1 cellular context compared by ENCODE assay signal in the genomic region with DNA sequence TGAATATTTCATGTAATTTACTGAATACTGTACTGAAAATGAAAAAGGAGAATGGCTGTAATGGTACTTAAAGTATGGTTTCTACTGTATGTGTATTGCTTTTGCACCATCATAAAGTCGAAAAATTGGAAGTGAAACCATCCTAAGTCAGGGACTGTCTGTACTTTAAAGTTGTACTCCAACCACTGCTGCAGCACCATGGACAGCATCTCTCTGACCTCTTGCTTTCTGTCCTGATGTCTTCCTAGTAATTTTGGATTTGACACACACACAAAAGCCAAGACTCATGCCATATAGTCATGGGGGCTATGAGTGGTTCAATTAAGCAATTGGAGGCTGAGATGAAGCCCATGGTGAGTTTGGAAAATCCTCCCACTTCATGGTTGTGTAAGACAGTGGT.
TF ChIP-seq lines count a peak whose summit lies in the region.

No MANE protein-coding gene starts in this region.

TF ChIP-seq in GM12878, 131 proteins besides CTCF, POLR2A, EP300 and RAD21 (continued from another document):
- TF ChIP-seq, protein P1, sequence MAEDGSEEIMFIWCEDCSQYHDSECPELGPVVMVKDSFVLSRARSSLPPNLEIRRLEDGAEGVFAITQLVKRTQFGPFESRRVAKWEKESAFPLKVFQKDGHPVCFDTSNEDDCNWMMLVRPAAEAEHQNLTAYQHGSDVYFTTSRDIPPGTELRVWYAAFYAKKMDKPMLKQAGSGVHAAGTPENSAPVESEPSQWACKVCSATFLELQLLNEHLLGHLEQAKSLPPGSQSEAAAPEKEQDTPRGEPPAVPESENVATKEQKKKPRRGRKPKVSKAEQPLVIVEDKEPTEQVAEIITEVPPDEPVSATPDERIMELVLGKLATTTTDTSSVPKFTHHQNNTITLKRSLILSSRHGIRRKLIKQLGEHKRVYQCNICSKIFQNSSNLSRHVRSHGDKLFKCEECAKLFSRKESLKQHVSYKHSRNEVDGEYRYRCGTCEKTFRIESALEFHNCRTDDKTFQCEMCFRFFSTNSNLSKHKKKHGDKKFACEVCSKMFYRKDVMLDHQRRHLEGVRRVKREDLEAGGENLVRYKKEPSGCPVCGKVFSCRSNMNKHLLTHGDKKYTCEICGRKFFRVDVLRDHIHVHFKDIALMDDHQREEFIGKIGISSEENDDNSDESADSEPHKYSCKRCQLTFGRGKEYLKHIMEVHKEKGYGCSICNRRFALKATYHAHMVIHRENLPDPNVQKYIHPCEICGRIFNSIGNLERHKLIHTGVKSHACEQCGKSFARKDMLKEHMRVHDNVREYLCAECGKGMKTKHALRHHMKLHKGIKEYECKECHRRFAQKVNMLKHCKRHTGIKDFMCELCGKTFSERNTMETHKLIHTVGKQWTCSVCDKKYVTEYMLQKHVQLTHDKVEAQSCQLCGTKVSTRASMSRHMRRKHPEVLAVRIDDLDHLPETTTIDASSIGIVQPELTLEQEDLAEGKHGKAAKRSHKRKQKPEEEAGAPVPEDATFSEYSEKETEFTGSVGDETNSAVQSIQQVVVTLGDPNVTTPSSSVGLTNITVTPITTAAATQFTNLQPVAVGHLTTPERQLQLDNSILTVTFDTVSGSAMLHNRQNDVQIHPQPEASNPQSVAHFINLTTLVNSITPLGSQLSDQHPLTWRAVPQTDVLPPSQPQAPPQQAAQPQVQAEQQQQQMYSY (CRISPR knock-in tag; IDR thresholded peaks at IDR 0.05), result no peak
- TF ChIP-seq SPI1 (IDR thresholded peaks at IDR 0.05; ENCODE audit: borderline replicate concordance, insufficient read depth, low read depth, low read length) (peak; percentile 20; the same call in 1 of the 2 replicates), MXI1 (IDR thresholded peaks at IDR 0.05; ENCODE audit: low read depth, low read length) (no peak), ZNF592 (IDR thresholded peaks at IDR 0.05) (no peak), CBX5 (IDR thresholded peaks at IDR 0.05; ENCODE audit: low read depth) (no peak), CBX3 (IDR thresholded peaks at IDR 0.05; ENCODE audit: borderline replicate concordance, low read depth) (no peak), RUNX3 (IDR thresholded peaks at IDR 0.05; ENCODE audit: low read length) (0 out of 2 replicates have a peak, but pooled peaks have one; percentile 18), IKZF1 (conservative IDR thresholded peaks at IDR 0.05) (no peak)
